ENCODE assay signal across 8 cellular contexts in genomic region chr12:120709976-120710804, GRCh38. TPM values are rescaled to one million over a fixed set of nuclear protein-coding genes. Genes with fewer than 3 reads are reported as not detected.
A peak's percentile ranks its signal among the peaks of the same experiment; 100 is the strongest.
DNase-seq lines count a peak whose midpoint lies in the region; ATAC-seq, FAIRE-seq and TF ChIP-seq lines count a peak whose summit lies in the region.

Gene UNC119B, plus strand, starts transcription at chr12:120710458. Its CDS starts 17 bp downstream, at chr12:120710475.

- H3K36me3 ChIP-seq in GM06990 (ENCODE audit: control insufficient read depth, insufficient read depth, low read length) (peaks cover 6% of the 10 kb centered on the region), bronchial epithelial cell (ENCODE audit: control insufficient read depth, insufficient read depth, low read length) (peaks cover 3% of the 10 kb centered on the region)

- intact Hi-C loops in activated B cell treated with CpG ODN at 0.5 μM for 24 hours (cut with micrococcal nuclease) = loop anchor here (1.0 to 10.0 kb wide), 3 partner anchors 15 to 402 kb away; partner anchors contain the start of genes ACADS and COX6A1

- CTCF ChIA-PET in HEK293T (lab: Yijun Ruan, JAX) (no interaction called here), activated B cell treated with CpG ODN at 0.5 μM for 24 hours (lab: Charles Lee) (interaction anchor here (0.8 to 2.8 kb wide), 6 partner anchors 9 to 261 kb away, joined by 3 to 15 read pairs (median 4); partner anchors contain the start of genes ACADS, MLEC and POP5)

- H3K4me1 Mint-ChIP-seq in activated B cell treated with CpG ODN at 0.5 μM for 24 hours = peaks cover 29% of the 10 kb centered on the region

- H3K9me3 Mint-ChIP-seq in activated B cell treated with CpG ODN at 0.5 μM for 24 hours = no peaks in the 10 kb centered on the region

- H3K27me3 Mint-ChIP-seq in activated B cell treated with CpG ODN at 0.5 μM for 24 hours = no peaks in the 10 kb centered on the region

- peak within 1 kb of the TSS; percentile 82 for H3K27ac Mint-ChIP-seq in activated B cell treated with CpG ODN at 0.5 μM for 24 hours

- DNase-seq in GM06990 (ENCODE audit: extremely low read depth, insufficient read length) (peak; percentile 68), HEK293T (ENCODE audit: extremely low spot score) (peak; percentile 83), NCI-H146 (lab: John Stamatoyannopoulos, UW) (peak; percentile 60), activated B cell treated with CpG ODN at 0.5 μM for 24 hours (peak; percentile 71), bronchial epithelial cell (ENCODE audit: low read depth) (peak; percentile 25), iris pigment epithelial cell (ENCODE audit: low read depth) (peak; percentile 42)
- DNase-seq in stimulated activated CD4-positive, alpha-beta T cell treated with anti-CD3 and anti-CD28 coated beads, Interleukin-12 subunit alpha, Interleukin-12 subunit beta, amount 100 ng/mL, for 24 hours (ENCODE audit: low read depth in 2 of 2) = peak; percentile 51 to 66

- peak; percentile 92 for ATAC-seq in activated B cell treated with CpG ODN at 0.5 μM for 24 hours (ENCODE audit: low read depth)
- no peak for ATAC-seq in HG03469 (IDR thresholded peaks at IDR 0.05; ENCODE audit: unreplicated experiment)

- H3K4me3 Mint-ChIP-seq in activated B cell treated with CpG ODN at 0.5 μM for 24 hours = peak within 1 kb of the TSS; percentile 89

- H3K36me3 Mint-ChIP-seq in activated B cell treated with CpG ODN at 0.5 μM for 24 hours (ENCODE audit: low read depth) = peaks cover 17% of the 10 kb centered on the region

- TF ChIP-seq CTCF in GM06990 (IDR thresholded peaks at IDR 0.05; ENCODE audit: insufficient read depth, low read length, poor library complexity, severe bottlenecking) (no peak), activated B cell treated with CpG ODN at 0.5 μM for 24 hours (IDR thresholded peaks at IDR 0.05) (no peak), bronchial epithelial cell (IDR thresholded peaks at IDR 0.05; ENCODE audit: insufficient read depth, low read length, severe bottlenecking) (no peak)

- H3K4me3 ChIP-seq in GM06990 (replicated peaks; ENCODE audit: low read depth, low read length) (peak within 1 kb of the TSS; percentile 90), bronchial epithelial cell (ENCODE audit: low read depth, low read length) (peak within 1 kb of the TSS; percentile 76)

- no peaks in the 10 kb centered on the region for H3K27me3 ChIP-seq in GM06990 (replicated peaks; ENCODE audit: control insufficient read depth, insufficient read depth, low read length)
- H3K27me3 ChIP-seq in bronchial epithelial cell (ENCODE audit: control insufficient read depth, insufficient read depth, low read length) = no peaks in the 10 kb centered on the region

- POLR2A ChIA-PET in HEK293T (lab: Yijun Ruan, JAX) (interaction anchor here (1.0 to 2.0 kb wide), 5 partner anchors 15 to 129 kb away, joined by 3 to 9 read pairs (median 4); partner anchors contain the start of genes ACADS, MLEC and POP5), activated B cell treated with CpG ODN at 0.5 μM for 24 hours (lab: Charles Lee) (interaction anchor here (1.1 to 1.9 kb wide), 6 partner anchors 10 to 63 kb away, joined by 3 to 8 read pairs (median 6); partner anchors contain the start of gene MLEC)

- no peak for FAIRE-seq in bronchial epithelial cell (lab: Jason Lieb, UNC)

TF ChIP-seq in HEK293T, 16 proteins besides CTCF, POLR2A, EP300 and RAD21:
- TF ChIP-seq PKNOX1 (IDR thresholded peaks at IDR 0.05) (peak; percentile 44), L3MBTL2 (conservative IDR thresholded peaks at IDR 0.05) (no peak), FOXM1 (IDR thresholded peaks at IDR 0.05; ENCODE audit: borderline replicate concordance) (no peak), CTBP1 (IDR thresholded peaks at IDR 0.05; ENCODE audit: borderline replicate concordance) (no peak), BHLHE40 (IDR thresholded peaks at IDR 0.05; ENCODE audit: borderline replicate concordance) (no peak)

RNA-seq across cellular contexts. Expression of gene UNC119B, which starts in this region (rescaled TPM):
- total RNA-seq in activated B cell treated with CpG ODN at 0.5 μM for 24 hours (17.3 and 18.5 TPM in 2 replicates), bronchial epithelial cell (12.9 and 19.5 TPM in 2 replicates)

Comparison
In these comparisons a context has a peak if more than half of its experiments do, and no peak if none do; other contexts are left out.
1. DNase-seq: peak in every context shown above with its lines; median percentile 83 in HEK293T; 71 in activated B cell treated with CpG ODN at 0.5 μM for 24 hours; 68 in GM06990; 60 in NCI-H146; 58 in stimulated activated CD4-positive, alpha-beta T cell treated with anti-CD3 and anti-CD28 coated beads, Interleukin-12 subunit alpha, Interleukin-12 subunit beta, amount 100 ng/mL, for 24 hours; 42 in iris pigment epithelial cell; 25 in bronchial epithelial cell.